Comparison of ENCODE assay signal across 23 cellular contexts in the genomic region with DNA sequence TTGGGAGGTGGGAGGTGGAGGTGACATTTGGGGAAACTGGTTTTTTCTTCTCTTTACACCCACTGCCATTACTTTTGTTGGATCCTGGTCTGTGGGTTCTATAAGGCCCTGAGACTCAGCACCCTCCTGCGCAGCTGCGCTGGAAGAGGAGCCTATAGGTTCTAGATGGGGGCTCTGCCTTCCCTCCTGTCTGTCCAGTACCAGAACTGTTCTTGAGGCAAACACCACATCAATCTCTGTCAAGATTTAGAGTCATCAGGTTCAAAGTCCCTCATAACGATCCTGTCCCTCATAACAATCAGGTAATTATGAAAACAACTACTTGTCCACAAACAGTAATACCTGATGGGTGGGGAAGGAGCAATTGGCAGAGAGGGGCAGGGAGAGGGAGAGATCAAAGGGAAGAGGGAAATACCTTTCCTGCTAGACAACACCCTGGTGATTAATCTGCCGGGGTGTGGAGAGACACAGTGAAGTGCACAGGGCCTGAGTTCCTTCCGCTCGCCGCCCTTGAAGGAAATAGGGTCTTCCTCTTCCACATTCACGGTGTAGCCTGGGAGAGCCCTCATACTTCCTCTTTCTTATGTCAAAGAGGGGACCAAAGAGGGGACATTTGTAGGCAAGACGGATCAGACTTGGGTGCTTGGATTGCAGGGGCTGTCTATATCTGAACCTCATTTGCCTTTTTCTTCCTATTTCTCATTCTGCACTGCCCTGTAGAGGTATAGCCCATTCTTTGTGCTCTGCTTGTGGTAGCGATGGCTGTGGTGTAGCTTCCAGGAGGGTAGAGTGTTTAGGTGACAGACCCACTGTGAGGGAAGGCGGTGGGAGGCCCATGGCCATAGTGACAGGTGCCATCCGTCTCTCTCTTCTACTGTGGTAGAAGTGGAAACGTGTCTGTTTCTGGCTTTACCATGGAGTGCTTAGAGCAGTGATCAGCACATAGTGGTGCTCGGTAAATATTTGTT. TPM values are rescaled to one million over a fixed set of nuclear protein-coding genes. Genes with fewer than 3 reads are reported as not detected.
A peak's percentile ranks its signal among the peaks of the same experiment; 100 is the strongest.
DNase-seq lines count a peak whose midpoint lies in the region; ATAC-seq and TF ChIP-seq lines count a peak whose summit lies in the region.
"Had no signal": no experiment of that assay in that cellular context is flagged by ENCODE, and none has a peak within 500 bp of the region (broad histone marks: within the 10 kb centered on the region; RNA-seq: fewer than 3 reads in every experiment).

No MANE protein-coding gene starts in this region.

- peak; percentile 89 for ATAC-seq in mucosa of descending colon
- ATAC-seq in aorta (ENCODE audit: low FRiP score): no peak
- no peak for ATAC-seq in activated CD8-positive, alpha-beta memory T cell treated with anti-CD3 and anti-CD28 coated beads, Interleukin-2, amount 10 ng/mL, durations not matched to agents 7 days and 5 days
- ATAC-seq: gastroesophageal sphincter had no signal

- intact Hi-C loops in mucosa of descending colon (cut with DNase I, micrococcal nuclease): no loop called here
- intact Hi-C loops in aorta (cut with DNase I): loop anchor here in 1 of 2 donors (10.0 kb wide), 1 partner anchor 179 kb away; no protein-coding TSS in a partner anchor

- H3K27ac Mint-ChIP-seq in activated CD8-positive, alpha-beta memory T cell treated with anti-CD3 and anti-CD28 coated beads, Interleukin-2, amount 10 ng/mL, durations not matched to agents 7 days and 5 days: no peak overlapping the region
- H3K27ac Mint-ChIP-seq: activated naive CD8-positive, alpha-beta T cell; endodermal cell; T-helper 1 cell treated with Interleukin-12 subunit alpha and Interleukin-12 subunit beta and Interleukin-4 antibody, amounts not matched to agents 30 μg/mL and 1 μg/mL, for 36 hours had no signal

- TF ChIP-seq CTCF in coronary artery (IDR thresholded peaks at IDR 0.05): no peak
- TF ChIP-seq CTCF in mucosa of descending colon (IDR thresholded peaks at IDR 0.05): no peak

- no peak overlapping the region for H3K4me3 Mint-ChIP-seq in activated CD8-positive, alpha-beta memory T cell treated with anti-CD3 and anti-CD28 coated beads, Interleukin-2, amount 10 ng/mL, durations not matched to agents 7 days and 5 days
- H3K4me3 Mint-ChIP-seq: activated naive CD8-positive, alpha-beta T cell; endodermal cell; T-helper 1 cell treated with Interleukin-12 subunit alpha and Interleukin-12 subunit beta and Interleukin-4 antibody, amounts not matched to agents 30 μg/mL and 1 μg/mL, for 36 hours had no signal

- WGBS in aorta, 2 donors: 77 to 80% methylated on average over 14 of the region's 14 CpGs

- peaks cover 15% of the 10 kb centered on the region for H3K4me1 ChIP-seq in mucosa of descending colon (ENCODE audit: low read depth)
- H3K4me1 ChIP-seq in aorta (ENCODE audit: control insufficient read depth in 1 of 2, insufficient read depth in 2 of 2, low read length in 2 of 2): peaks cover 0 to 7% of the 10 kb centered on the region in 2 donors
- H3K4me1 ChIP-seq: HAP-1, parathyroid adenoma had no signal

- H3K9me3 Mint-ChIP-seq in activated CD8-positive, alpha-beta memory T cell treated with anti-CD3 and anti-CD28 coated beads, Interleukin-2, amount 10 ng/mL, durations not matched to agents 7 days and 5 days (ENCODE audit: low read depth): no peaks in the 10 kb centered on the region
- H3K9me3 Mint-ChIP-seq: endodermal cell; T-helper 1 cell treated with Interleukin-12 subunit alpha and Interleukin-12 subunit beta and Interleukin-4 antibody, amounts not matched to agents 30 μg/mL and 1 μg/mL, for 36 hours had no signal

- no peak overlapping the region for H3K4me3 ChIP-seq in coronary artery
- H3K4me3 ChIP-seq in mucosa of descending colon: no peak overlapping the region
- no peak overlapping the region for H3K4me3 ChIP-seq in aorta (ENCODE audit: low read length in 2 of 2)
- H3K4me3 ChIP-seq: cardiac muscle cell, gastroesophageal sphincter, HAP-1 had no signal

- H3K36me3 Mint-ChIP-seq in activated CD8-positive, alpha-beta memory T cell treated with anti-CD3 and anti-CD28 coated beads, Interleukin-2, amount 10 ng/mL, durations not matched to agents 7 days and 5 days: no peaks in the 10 kb centered on the region
- H3K36me3 Mint-ChIP-seq: activated naive CD8-positive, alpha-beta T cell had no signal

- H3K36me3 ChIP-seq in mucosa of descending colon (ENCODE audit: low read depth): no peaks in the 10 kb centered on the region
- H3K36me3 ChIP-seq in aorta (ENCODE audit: control insufficient read depth in 1 of 2, insufficient read depth in 2 of 2, low read length in 1 of 2): no peaks in the 10 kb centered on the region
- H3K36me3 ChIP-seq: cardiac muscle cell, gastroesophageal sphincter, HAP-1 had no signal

- DNase-seq in SKM-1 treated with dmso at 0.1 percent for 144 hours (lab: John Stamatoyannopoulos, UW; ENCODE audit: unreplicated experiment): peak; percentile 11
- DNase-seq in SKM-1 (lab: John Stamatoyannopoulos, UW; ENCODE audit: unreplicated experiment): no peak
- no peak for DNase-seq in coronary artery (ENCODE audit: low spot score)
- peak; percentile 65 to 84 (median 68) for DNase-seq in mucosa of descending colon
- peak in 1 of 2 donors; percentile 71 for DNase-seq in aorta
- DNase-seq in activated CD8-positive, alpha-beta memory T cell treated with anti-CD3 and anti-CD28 coated beads, Interleukin-2, amount 10 ng/mL, durations not matched to agents 7 days and 5 days: no peak
- no peak for DNase-seq in activated naive CD4-positive, alpha-beta T cell treated with Interleukin-2 at 50 U/mL for 16 hours
- no peak for DNase-seq in stimulated activated naive CD4-positive, alpha-beta T cell (lab: John Stamatoyannopoulos, UW)
- DNase-seq: activated CD4-positive, alpha-beta T cell treated with anti-CD3 and anti-CD28 coated beads for 1 hour; COR-L47; endodermal cell; Karpas-422; NCI-H187 treated with DMSO at 0.1 percent for 48 hours; NCI-H524 treated with DMSO at 0.1 percent for 48 hours; stimulated activated CD4-positive, alpha-beta T cell treated with anti-CD3 and anti-CD28 coated beads, Interleukin-12 subunit alpha, Interleukin-12 subunit beta, amount 100 ng/mL, for 4 hours had no signal

- peaks cover 19% of the 10 kb centered on the region for H3K4me1 Mint-ChIP-seq in activated CD8-positive, alpha-beta memory T cell treated with anti-CD3 and anti-CD28 coated beads, Interleukin-2, amount 10 ng/mL, durations not matched to agents 7 days and 5 days

- H3K9me3 ChIP-seq in mucosa of descending colon (no peaks in the 10 kb centered on the region), aorta (ENCODE audit: control insufficient read depth, low read length) (no peaks in the 10 kb centered on the region)
- H3K9me3 ChIP-seq: gastroesophageal sphincter, HAP-1 had no signal

- no peaks in the 10 kb centered on the region for H3K27me3 ChIP-seq in aorta (ENCODE audit: control insufficient read depth in 1 of 2, insufficient read depth in 2 of 2, low read length in 1 of 2)
- H3K27me3 ChIP-seq: cardiac muscle cell, gastroesophageal sphincter had no signal

- H3K27me3 Mint-ChIP-seq in activated CD8-positive, alpha-beta memory T cell treated with anti-CD3 and anti-CD28 coated beads, Interleukin-2, amount 10 ng/mL, durations not matched to agents 7 days and 5 days: peaks cover 33% of the 10 kb centered on the region

- CTCF ChIA-PET in activated CD8-positive, alpha-beta memory T cell treated with anti-CD3 and anti-CD28 coated beads, Interleukin-2, amount 10 ng/mL, durations not matched to agents 7 days and 5 days (lab: Charles Lee): interaction anchor here (1.2 kb wide), 1 partner anchor 12 kb away, joined by 4 read pairs; no protein-coding TSS in a partner anchor

- H3K27ac ChIP-seq in coronary artery: peak overlapping the region; percentile 50 to 96
- H3K27ac ChIP-seq in aorta (ENCODE audit: low read depth in 1 of 2, low read length in 2 of 2): peak overlapping the region; percentile 21 to 86
- H3K27ac ChIP-seq: cardiac muscle cell, parathyroid adenoma had no signal

RNA-seq across cellular contexts. Expression of a gene that starts 12.6 kb away (rescaled TPM):
- total RNA-seq in mucosa of descending colon: 100 to 1,000 TPM; 136 to 326 (median 320) TPM
- total RNA-seq in aorta: 10 to 100 TPM; 36.6 to 86.0 TPM
- polyA plus RNA-seq in aorta: 1 to 10 TPM; 4.6 to 8.4 TPM
- not detected for total RNA-seq in activated CD8-positive, alpha-beta memory T cell treated with anti-CD3 and anti-CD28 coated beads, Interleukin-2, amount 10 ng/mL, durations not matched to agents 7 days and 5 days

RNA-seq across cellular contexts. Expression of a gene that starts 48.0 kb away (rescaled TPM):
- not detected for total RNA-seq in mucosa of descending colon
- under 1 TPM in 1 of 2 donors, not detected in 1; 0.39 TPM for total RNA-seq in aorta
- not detected for polyA plus RNA-seq in aorta
- not detected for total RNA-seq in activated CD8-positive, alpha-beta memory T cell treated with anti-CD3 and anti-CD28 coated beads, Interleukin-2, amount 10 ng/mL, durations not matched to agents 7 days and 5 days
- total RNA-seq: cardiac muscle cell, endodermal cell, G401, gastroesophageal sphincter, RPMI7951 had no signal

Comparison
In these comparisons a context has a peak if more than half of its experiments do, and no peak if none do; other contexts are left out.
1. DNase-seq: peak in SKM-1 treated with dmso at 0.1 percent for 144 hours (single experiment) and mucosa of descending colon (3 of 3); none in SKM-1 (single experiment), coronary artery (single experiment), activated CD8-positive, alpha-beta memory T cell treated with anti-CD3 and anti-CD28 coated beads, Interleukin-2, amount 10 ng/mL, durations not matched to agents 7 days and 5 days (single experiment), activated naive CD4-positive, alpha-beta T cell treated with Interleukin-2 at 50 U/mL for 16 hours (single experiment) and stimulated activated naive CD4-positive, alpha-beta T cell (0 of 6).
2. RNA of a gene that starts 12.6 kb away (total RNA-seq): 136 to 326 TPM in mucosa of descending colon and 36.6 to 86.0 TPM in aorta; not detected in activated CD8-positive, alpha-beta memory T cell treated with anti-CD3 and anti-CD28 coated beads, Interleukin-2, amount 10 ng/mL, durations not matched to agents 7 days and 5 days; every median in the first group is over 10 times any median in the second.